Comparison of ENCODE assay signal across 6 cellular contexts in the genomic region with DNA sequence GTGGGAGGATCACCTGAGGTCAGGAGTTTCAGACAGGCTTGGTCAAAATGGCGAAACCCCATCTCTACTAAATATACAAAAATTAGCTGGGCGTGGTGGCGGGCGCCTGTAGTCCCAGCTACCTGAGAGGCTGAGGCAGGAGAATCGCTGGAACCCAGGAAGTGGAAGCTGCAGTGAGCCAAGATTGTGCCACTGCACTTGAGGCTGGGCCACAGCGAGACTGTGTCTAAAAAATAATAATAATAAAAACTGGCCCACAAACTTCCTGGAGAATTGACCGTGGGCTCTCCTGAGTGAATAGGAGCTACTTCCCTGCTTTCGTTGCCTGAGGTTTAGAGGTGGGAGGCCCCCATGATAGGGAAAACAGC. TPM values are rescaled to one million over a fixed set of nuclear protein-coding genes. Genes with fewer than 3 reads are reported as not detected.
"Had no signal": no experiment of that assay in that cellular context is flagged by ENCODE, and none has a peak within 500 bp of the region (broad histone marks: within the 10 kb centered on the region; RNA-seq: fewer than 3 reads in every experiment).

No MANE protein-coding gene starts in this region.

RNA-seq across cellular contexts. Expression of gene HPD, which starts 17.4 kb away (rescaled TPM):
- total RNA-seq: OCI-LY7, PC-3, Peyer's patch, RPMI7951, SJCRH30, SK-MEL-5 had no signal
